10 cellular contexts compared by ENCODE assay signal in the genomic region with DNA sequence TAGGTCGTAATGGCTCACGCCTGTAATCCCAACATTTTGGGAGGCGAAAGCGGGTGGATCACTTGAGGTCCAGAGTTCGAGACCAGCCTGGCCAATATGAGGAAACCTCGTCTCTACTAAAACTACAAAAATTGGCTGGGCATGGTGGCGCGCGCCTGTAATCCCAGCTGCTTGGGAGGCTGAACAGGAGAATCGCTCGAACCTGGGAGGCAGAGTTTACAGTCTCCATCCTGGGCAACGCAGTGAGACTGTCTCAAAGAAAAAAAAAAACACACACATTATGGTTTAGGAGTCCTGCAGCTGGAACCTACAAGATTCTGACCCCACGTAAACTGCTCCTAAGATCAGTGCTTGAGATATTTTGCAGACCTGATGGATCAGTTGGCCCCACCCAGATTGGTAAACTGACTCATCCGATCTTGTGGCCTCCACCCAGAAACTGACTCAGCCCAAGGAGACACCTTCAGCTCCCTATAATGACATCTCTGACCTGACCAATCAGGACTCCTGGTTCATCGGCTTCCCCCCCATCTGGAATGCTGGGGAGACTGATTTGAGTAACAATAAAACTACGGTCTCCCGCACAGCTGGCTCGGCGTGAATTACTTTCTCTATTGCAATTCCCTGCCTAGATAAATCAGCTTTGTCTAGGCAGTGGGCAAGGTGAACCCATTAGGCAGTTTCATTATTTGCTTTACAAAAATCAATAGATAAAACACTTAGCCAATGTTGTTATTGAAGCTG.
DNase-seq lines count a peak whose midpoint lies in the region; ATAC-seq and TF ChIP-seq lines count a peak whose summit lies in the region.
"Had no signal": no experiment of that assay in that cellular context is flagged by ENCODE, and none has a peak within 500 bp of the region (broad histone marks: within the 10 kb centered on the region; RNA-seq: fewer than 3 reads in every experiment).

No MANE protein-coding gene starts in this region.

- no peaks in the 10 kb centered on the region for H3K79me2 ChIP-seq in smooth muscle cell (ENCODE audit: low read depth)

- DNase-seq in COR-L47 (lab: John Stamatoyannopoulos, UW) (peak; percentile 66), HFF-Myc (ENCODE audit: extremely low read depth, low read depth) (no peak), SK-N-MC (ENCODE audit: low read depth, low spot score) (no peak), foreskin keratinocyte (peak; percentile 72 to 87), smooth muscle cell (lab: John Stamatoyannopoulos, UW; ENCODE audit: unreplicated experiment) (no peak), heart left ventricle (no peak)
- DNase-seq: immature natural killer cell had no signal

- ATAC-seq in foreskin keratinocyte (peak; percentile 48), GM21576 (IDR thresholded peaks at IDR 0.05; ENCODE audit: unreplicated experiment) (no peak), heart left ventricle (no peak), GM18858 (IDR thresholded peaks at IDR 0.05; ENCODE audit: unreplicated experiment) (no peak)

- H3K9me3 ChIP-seq in SK-N-MC (ENCODE audit: low read depth, low read length) (0 out of 2 replicates have a peak, but pooled peaks cover 5% of the 10 kb centered on the region), smooth muscle cell (replicated peaks; ENCODE audit: low read depth) (no peaks in the 10 kb centered on the region), heart left ventricle (no peaks in the 10 kb centered on the region)
- H3K9me3 ChIP-seq: tibial nerve had no signal

- H3K27me3 ChIP-seq in foreskin keratinocyte (no peaks in the 10 kb centered on the region), smooth muscle cell (ENCODE audit: low read depth) (no peaks in the 10 kb centered on the region), heart left ventricle (peaks cover 0 to 53% (median 23%) of the 10 kb centered on the region in 9 donors)

- TF ChIP-seq CTCF in HFF-Myc (IDR thresholded peaks at IDR 0.05; ENCODE audit: low read depth, low read length, missing control alignments) (no peak), foreskin keratinocyte (conservative IDR thresholded peaks at IDR 0.05) (no peak), smooth muscle cell (IDR thresholded peaks at IDR 0.05; ENCODE audit: borderline replicate concordance, insufficient read depth, poor library complexity, severe bottlenecking) (no peak), heart left ventricle (IDR thresholded peaks at IDR 0.05) (no peak)

- H3K27ac ChIP-seq in SK-N-MC: peak overlapping the region; percentile 89; the same call in 1 of the 2 replicates
- peak overlapping the region; percentile 52 for H3K27ac ChIP-seq in foreskin keratinocyte
- H3K27ac ChIP-seq in smooth muscle cell (ENCODE audit: low read depth): no peak overlapping the region
- H3K27ac ChIP-seq in heart left ventricle: no peak overlapping the region
- H3K27ac ChIP-seq: tibial nerve had no signal

- H3K36me3 ChIP-seq in SK-N-MC (ENCODE audit: insufficient read depth, low read length) (no peaks in the 10 kb centered on the region), smooth muscle cell (ENCODE audit: low read depth) (no peaks in the 10 kb centered on the region), heart left ventricle (no peaks in the 10 kb centered on the region)
- H3K36me3 ChIP-seq: tibial nerve had no signal

- 75% methylated on average over 19 of the region's 19 CpGs for WGBS in smooth muscle cell (ENCODE audit: low lambda C conversion rate)
- WGBS in heart left ventricle, 4 donors: 85 to 87% (median 86%) methylated on average over 19 of the region's 19 CpGs

- no peak overlapping the region for H2AFZ ChIP-seq in smooth muscle cell (ENCODE audit: low read depth)

- H3K4me1 ChIP-seq in foreskin keratinocyte: no peaks in the 10 kb centered on the region
- peaks cover 3% of the 10 kb centered on the region for H3K4me1 ChIP-seq in smooth muscle cell (ENCODE audit: low read depth)
- H3K4me1 ChIP-seq in heart left ventricle: peaks cover 0 to 26% (median 12%) of the 10 kb centered on the region in 12 donors

- H4K20me1 ChIP-seq in smooth muscle cell (ENCODE audit: low read depth): no peaks in the 10 kb centered on the region

- intact Hi-C loops in heart left ventricle (cut with DNase I): no loop called here

- TF ChIP-seq POLR2A in heart left ventricle (IDR thresholded peaks at IDR 0.05): no peak

- H3K4me3 ChIP-seq in HFF-Myc (replicated peaks; ENCODE audit: low read depth, low read length): peak overlapping the region; percentile 66
- no peak overlapping the region for H3K4me3 ChIP-seq in SK-N-MC
- H3K4me3 ChIP-seq in smooth muscle cell: no peak overlapping the region
- no peak overlapping the region for H3K4me3 ChIP-seq in heart left ventricle
- H3K4me3 ChIP-seq: tibial nerve had no signal

- H3F3A ChIP-seq in smooth muscle cell (ENCODE audit: low read depth): peaks cover 9% of the 10 kb centered on the region

- H3K9ac ChIP-seq in SK-N-MC (ENCODE audit: insufficient read length) (no peak overlapping the region), smooth muscle cell (ENCODE audit: low read depth) (no peak overlapping the region)

- no peak overlapping the region for H3K4me2 ChIP-seq in smooth muscle cell

Comparison
In these comparisons a context has a peak if more than half of its experiments do, and no peak if none do; other contexts are left out.
1. DNase-seq: peak in COR-L47 (single experiment) and foreskin keratinocyte (2 of 2); none in HFF-Myc (single experiment), SK-N-MC (single experiment), smooth muscle cell (single experiment) and heart left ventricle (0 of 5).
2. H3K27ac ChIP-seq: peak in SK-N-MC (single experiment) and foreskin keratinocyte (single experiment); none in smooth muscle cell (single experiment) and heart left ventricle (0 of 12).